In genomic region chr17:29212094-29212631, GRCh38 we compare ENCODE assay signal across 24 cellular contexts. TPM values are rescaled to one million over a fixed set of nuclear protein-coding genes. Genes with fewer than 3 reads are reported as not detected.
DNase-seq lines count a peak whose midpoint lies in the region; ATAC-seq, FAIRE-seq and TF ChIP-seq lines count a peak whose summit lies in the region.
"Had no signal": no experiment of that assay in that cellular context is flagged by ENCODE, and none has a peak within 500 bp of the region (broad histone marks: within the 10 kb centered on the region; RNA-seq: fewer than 3 reads in every experiment).

No MANE protein-coding gene starts in this region.

- H3K4me2 ChIP-seq in GM23248 (ENCODE audit: unreplicated experiment) (peak overlapping the region; percentile 37), H1 (ENCODE audit: insufficient read depth in 1 of 2, low read depth in 2 of 2, low read length in 2 of 2) (no peak overlapping the region)

- H4K8ac ChIP-seq in H1 (ENCODE audit: extremely low read depth, insufficient read depth, low read length) = no peak overlapping the region

- no peak overlapping the region for H2BK12ac ChIP-seq in H1 (ENCODE audit: low read depth, low read length)

- no peak overlapping the region for H3K23ac ChIP-seq in H1 (ENCODE audit: insufficient read length)

- H3K14ac ChIP-seq in H1 (ENCODE audit: insufficient read length) = no peak overlapping the region

- no peak overlapping the region for H2BK15ac ChIP-seq in H1 (ENCODE audit: low read length)

- CTCF ChIA-PET in H1 (lab: Charles Lee; ENCODE audit: partially characterized antibody) = interaction anchor here (0.6 to 18.3 kb wide), 10 partner anchors 8 to 280 kb away, joined by 3 to 333 read pairs (median 5); partner anchors contain the start of gene MYO18A

- H3K79me2 ChIP-seq in GM23248 (ENCODE audit: insufficient read depth) (no peaks in the 10 kb centered on the region), H1 (ENCODE audit: control insufficient read depth in 1 of 2, insufficient read depth in 2 of 2, low read length in 2 of 2) (no peaks in the 10 kb centered on the region)

- no peak for DNase-seq in GM23248
- no peak for DNase-seq in H1 (ENCODE audit: low read depth in 1 of 2, low spot score in 2 of 2)
- DNase-seq in pons (ENCODE audit: low spot score) = peak; percentile 34
- no peak for DNase-seq in GM12891 (ENCODE audit: insufficient read length, low spot score)
- DNase-seq in cortex of kidney (lab: John Stamatoyannopoulos, UW) = no peak
- DNase-seq: CD4-positive, alpha-beta T cell; COR-L47; DMS79 treated with DMSO at 0.1 percent for 48 hours; MV-4-11; NCI-H1105 treated with DMSO at 0.1 percent for 48 hours; NCI-H2081; NCI-H2171; NCI-H345; NCI-H524; NCI-H82; OCI-M1 had no signal

- POLR2A ChIA-PET in H1 (lab: Charles Lee; ENCODE audit: partially characterized antibody) = interaction anchor here (0.6 kb wide), 1 partner anchor 64 kb away, joined by 3 read pairs; no protein-coding TSS in a partner anchor

- no peak overlapping the region for H4K5ac ChIP-seq in H1 (ENCODE audit: insufficient read length, low read depth, low read length)

- H3K9ac ChIP-seq in GM23248 (no peak overlapping the region), H1 (replicated peaks in 1 of 4; ENCODE audit: extremely low read depth in 1 of 4, low read depth in 3 of 4, low read length in 3 of 4) (no peak overlapping the region)

- no peaks in the 10 kb centered on the region for H3K79me1 ChIP-seq in H1 (ENCODE audit: low read depth, low read length)

- no peak overlapping the region for H3K4me3 ChIP-seq in GM23248
- no peak overlapping the region for H3K4me3 ChIP-seq in H1 (ENCODE audit: extremely low read depth in 1 of 4, insufficient read depth in 2 of 4, low read depth in 3 of 4, low read length in 4 of 4)
- H3K4me3 ChIP-seq: HAP-1, SJCRH30 had no signal

- H2AFZ ChIP-seq in GM23248 (peak overlapping the region; percentile 41; the same call in 1 of the 2 replicates), H1 (ENCODE audit: low read length) (no peak overlapping the region)

- no peak overlapping the region for H3K27ac ChIP-seq in GM23248
- peak overlapping the region; percentile 90 for H3K27ac ChIP-seq in angular gyrus (ENCODE audit: low read depth, low read length)
- H3K27ac ChIP-seq in H1 (ENCODE audit: low read depth, low read length) = no peak overlapping the region
- H3K27ac ChIP-seq: SJCRH30 had no signal

- no peaks in the 10 kb centered on the region for H4K20me1 ChIP-seq in GM23248 (ENCODE audit: insufficient read depth)
- H4K20me1 ChIP-seq in H1 (replicated peaks in 1 of 2; ENCODE audit: control insufficient read depth in 1 of 2, insufficient read depth in 2 of 2, low read length in 2 of 2) = no peaks in the 10 kb centered on the region

- peaks cover 8% of the 10 kb centered on the region for H3K4me1 ChIP-seq in GM23248 (ENCODE audit: insufficient read depth)
- H3K4me1 ChIP-seq in H1 (replicated peaks in 1 of 4; ENCODE audit: control insufficient read depth in 3 of 4, insufficient read depth in 4 of 4, low read length in 3 of 4) = peaks cover 0 to 7% (median 3%) of the 10 kb centered on the region in 4 experiments; a peak in 6 of 7 replicates
- H3K4me1 ChIP-seq: HAP-1 had no signal

- no peak for TF ChIP-seq CTCF in H1 (IDR thresholded peaks at IDR 0.05; ENCODE audit: control extremely low read depth in 1 of 3, insufficient read depth in 1 of 3, low read depth in 1 of 3, low read length in 3 of 3)

- H2BK120ac ChIP-seq in H1 (replicated peaks; ENCODE audit: low read depth, low read length) = no peak overlapping the region

- in situ Hi-C loops in GM23248 (cut with MboI) = no loop called here

- no peak overlapping the region for H3K4ac ChIP-seq in H1 (replicated peaks; ENCODE audit: insufficient read length, low read depth, low read length)

- no peaks in the 10 kb centered on the region for H3K27me3 ChIP-seq in GM23248 (replicated peaks; ENCODE audit: insufficient read depth)
- no peaks in the 10 kb centered on the region for H3K27me3 ChIP-seq in H1 (replicated peaks in 1 of 4; ENCODE audit: control insufficient read depth in 3 of 4, extremely low read depth in 1 of 4, insufficient read depth in 3 of 4, low read length in 3 of 4)
- H3K27me3 ChIP-seq: SJCRH30 had no signal

- no peak overlapping the region for H2AK5ac ChIP-seq in H1 (ENCODE audit: low read depth, low read length)

- ATAC-seq in HG02970 (IDR thresholded peaks at IDR 0.05; ENCODE audit: low FRiP score, unreplicated experiment) = no peak

- no peaks in the 10 kb centered on the region for H3K9me2 ChIP-seq in GM23248 (ENCODE audit: insufficient read depth)

- H3K9me3 ChIP-seq in GM23248 (ENCODE audit: low read depth) (no peaks in the 10 kb centered on the region), H1 (ENCODE audit: insufficient read depth in 2 of 2, low read depth in 1 of 2, low read length in 1 of 2) (no peaks in the 10 kb centered on the region)
- H3K9me3 ChIP-seq: HAP-1, SJCRH30 had no signal

- H3K36me3 ChIP-seq in GM23248 (ENCODE audit: low read depth) = no peaks in the 10 kb centered on the region
- H3K36me3 ChIP-seq in H1 (ENCODE audit: control insufficient read depth in 2 of 4, insufficient read depth in 4 of 4, low read length in 3 of 4) = no peaks in the 10 kb centered on the region
- H3K36me3 ChIP-seq: HAP-1, SJCRH30 had no signal

- H2BK20ac ChIP-seq in H1 (ENCODE audit: low read length) = no peak overlapping the region

- TF ChIP-seq RAD21 in H1 (IDR thresholded peaks at IDR 0.05 in 1 of 2, conservative IDR thresholded peaks at IDR 0.05 in 1 of 2; ENCODE audit: low read depth in 2 of 2, low read length in 2 of 2) = no peak

- TF ChIP-seq POLR2A in H1 (IDR thresholded peaks at IDR 0.05; ENCODE audit: control extremely low read depth in 1 of 2, low read depth in 2 of 2, low read length in 2 of 2) (no peak), GM12891 (IDR thresholded peaks at IDR 0.05; ENCODE audit: low read depth, low read length) (no peak)

- H3K18ac ChIP-seq in H1 (ENCODE audit: extremely low read depth, low read length) = no peak overlapping the region

- no peak for FAIRE-seq in H1 (lab: Jason Lieb, UNC)
- no peak for FAIRE-seq in GM12891 (lab: Jason Lieb, UNC)
- FAIRE-seq: GM12892, RCC 7860 had no signal

- H4K91ac ChIP-seq in H1 (replicated peaks; ENCODE audit: insufficient read length, low read length) = no peak overlapping the region

- no peak overlapping the region for H3K56ac ChIP-seq in H1 (replicated peaks; ENCODE audit: insufficient read length, low read depth, low read length)

- no peak for TF ChIP-seq EP300 in H1 (IDR thresholded peaks at IDR 0.05; ENCODE audit: borderline replicate concordance in 1 of 2, low read depth in 2 of 2, low read length in 2 of 2)

- no peaks in the 10 kb centered on the region for H3F3A ChIP-seq in GM23248 (ENCODE audit: insufficient read depth)

- WGBS in GM23248 (ENCODE audit: low coverage in 1 of 2, low lambda C conversion rate in 2 of 2, missing lambda C conversion rate in 2 of 2), 2 experiments = 89 to 92% methylated on average over 1 of the region's 1 CpG
- WGBS in H1 (ENCODE audit: extremely low coverage in 1 of 2, insufficient coverage in 1 of 2, insufficient read length in 1 of 2, insufficient replicate concordance in 2 of 2, low coverage in 1 of 2, low lambda C conversion rate in 2 of 2, missing lambda C conversion rate in 1 of 2), 2 experiments = 100% methylated on average over 1 of the region's 1 CpG; no CpG with 5 or more reads in 1 of the 2 experiments

- no peaks in the 10 kb centered on the region; the same call in 1 of the 2 replicates for H3K23me2 ChIP-seq in H1 (ENCODE audit: low read depth, low read length)

- H2BK5ac ChIP-seq in H1 (ENCODE audit: low read depth, low read length) = no peak overlapping the region

TF ChIP-seq in H1, 55 proteins besides CTCF, POLR2A, EP300 and RAD21:
- TF ChIP-seq HDAC2 (IDR thresholded peaks at IDR 0.05; ENCODE audit: borderline replicate concordance in 1 of 2, low read depth in 2 of 2, low read length in 2 of 2) (peak in 1 of 2 experiments; percentile 89; a peak in 1 of 4 replicates), PHF8 (conservative IDR thresholded peaks at IDR 0.05; ENCODE audit: low read depth, low read length) (no peak), KDM1A (IDR thresholded peaks at IDR 0.05; ENCODE audit: borderline replicate concordance, low read length) (peak; percentile 97)

TF ChIP-seq in GM12891, 5 proteins besides CTCF, POLR2A, EP300 and RAD21:
- TF ChIP-seq TAF1 (IDR thresholded peaks at IDR 0.05; ENCODE audit: low read depth, low read length) = no peak
- no peak for TF ChIP-seq POU2F2 (IDR thresholded peaks at IDR 0.05; ENCODE audit: low read depth, low read length)
- TF ChIP-seq SPI1 (IDR thresholded peaks at IDR 0.05; ENCODE audit: low read depth, low read length) = no peak
- no peak for TF ChIP-seq PAX5 (IDR thresholded peaks at IDR 0.05; ENCODE audit: insufficient read depth, low read length, severe bottlenecking)
- no peak for TF ChIP-seq POLR2AphosphoS5 (IDR thresholded peaks at IDR 0.05; ENCODE audit: low read depth, low read length)

RNA-seq across cellular contexts. Expression of gene MYO18A, which starts 32.0 kb away (rescaled TPM):
- 30.5 and 33.9 TPM in 2 replicates for total RNA-seq in GM23248 (2014; rRNA removed; shearing (Covaris generic))
- polyA plus RNA-seq in GM23248 (2016; fragmentation: Nextera tagmentation; extraction: Ambion mirVana) (12.6 and 16.0 TPM in 2 replicates), H1 (2011; rRNA removed) (7.6 and 10.1 TPM in 2 replicates)
- 36.6 and 43.8 TPM in 2 replicates for total RNA-seq in H1 (2021; fragmentation: NEBNext Ultra II Directional; extraction: Animal tissue kit (Norgen Biotek cat#: 25700))
- 9.6 TPM for polyA plus RNA-seq in H1 (2011; cell fraction: cytosol; rRNA removed)
- polyA plus RNA-seq in H1 (2011; cell fraction: nucleus; rRNA removed) = 51.6 TPM
- polyA plus RNA-seq in H1 (2012, experiment 1 of 2) = 31.9 to 40.0 TPM (median 35.1 TPM) in 4 replicates
- polyA plus RNA-seq in H1 (2012, experiment 2 of 2) = 14.2 TPM
- 19.0 TPM for polyA plus RNA-seq in H1 (2013, experiment 1 of 2)
- 17.7 TPM for polyA plus RNA-seq in H1 (2013, experiment 2 of 2)
- 23.8 and 33.3 TPM in 2 replicates for polyA minus RNA-seq in H1 (2011; rRNA and poly(A)+ RNA removed)
- 17.5 TPM for polyA minus RNA-seq in H1 (2011; cell fraction: cytosol; rRNA and poly(A)+ RNA removed)
- 36.3 TPM for polyA minus RNA-seq in H1 (2011; cell fraction: nucleus; rRNA and poly(A)+ RNA removed)
- polyA plus RNA-seq in GM12891 (2012; ENCODE audit: low read depth, missing spikeins) = 25.5 TPM

RNA-seq across cellular contexts. Expression of gene CRYBA1, which starts 34.5 kb away (rescaled TPM):
- not detected in 2 replicates for total RNA-seq in GM23248 (2014; rRNA removed; shearing (Covaris generic))
- polyA plus RNA-seq in GM23248 (2016; fragmentation: Nextera tagmentation; extraction: Ambion mirVana) (not detected in 2 replicates), H1 (2011; rRNA removed) (0.11 TPM in 1 of 2 replicates, not detected in the other)
- not detected in 2 replicates for total RNA-seq in H1 (2021; fragmentation: NEBNext Ultra II Directional; extraction: Animal tissue kit (Norgen Biotek cat#: 25700))
- polyA plus RNA-seq in H1 (2011; cell fraction: cytosol; rRNA removed) = not detected
- not detected for polyA plus RNA-seq in H1 (2011; cell fraction: nucleus; rRNA removed)
- polyA plus RNA-seq in H1 (2012, experiment 1 of 2) = not detected in 4 replicates
- polyA plus RNA-seq in H1 (2012, experiment 2 of 2) = not detected
- not detected for polyA plus RNA-seq in H1 (2013, experiment 1 of 2)
- polyA plus RNA-seq in H1 (2013, experiment 2 of 2) = not detected
- not detected in 2 replicates for polyA minus RNA-seq in H1 (2011; rRNA and poly(A)+ RNA removed)
- not detected for polyA minus RNA-seq in H1 (2011; cell fraction: cytosol; rRNA and poly(A)+ RNA removed)
- not detected for polyA minus RNA-seq in H1 (2011; cell fraction: nucleus; rRNA and poly(A)+ RNA removed)
- polyA plus RNA-seq in GM12891 (2012; ENCODE audit: low read depth, missing spikeins) = not detected
- total RNA-seq: CD4-positive, alpha-beta T cell; HT1080; SJCRH30 had no signal
- polyA plus RNA-seq: BJ had no signal
